In genomic region chr1:247448107-247448778, GRCh38 we compare ENCODE assay signal across 8 cellular contexts. TPM values are rescaled to one million over a fixed set of nuclear protein-coding genes. Genes with fewer than 3 reads are reported as not detected.
DNase-seq lines count a peak whose midpoint lies in the region; ATAC-seq, FAIRE-seq and TF ChIP-seq lines count a peak whose summit lies in the region.

No MANE protein-coding gene starts in this region.

- peak overlapping the region; percentile 11 to 38 for H3K9ac ChIP-seq in kidney (ENCODE audit: low read length in 2 of 2)

- intact Hi-C loops in activated CD4-positive, alpha-beta T cell treated with anti-CD3 and anti-CD28 coated beads, Interleukin-2, amount 10 ng/mL, durations not matched to agents 24 days and 14 days (cut with micrococcal nuclease): no loop called here
- intact Hi-C loops in Panc1 (cut with micrococcal nuclease; ENCODE audit: unreplicated experiment) (no loop called here), kidney (cut with DNase I) (no loop called here)

- no peak for FAIRE-seq in kidney (lab: Jason Lieb, UNC)
- no peak for FAIRE-seq in small intestine (lab: Jason Lieb, UNC)

- peak; percentile 24 for DNase-seq in activated CD4-positive, alpha-beta T cell treated with anti-CD3 and anti-CD28 coated beads, Interleukin-2, amount 50 U/mL, for 1 hour
- DNase-seq in activated CD4-positive, alpha-beta T cell treated with anti-CD3 and anti-CD28 coated beads, Interleukin-2, amount 10 ng/mL, durations not matched to agents 24 days and 14 days: no peak
- peak; percentile 24 for DNase-seq in Panc1 (ENCODE audit: low read depth, low spot score)
- DNase-seq in choroid plexus epithelial cell (ENCODE audit: low read depth): peak; percentile 67
- peak; percentile 85 for DNase-seq in kidney
- DNase-seq in small intestine: peak; percentile 47
- no peak for DNase-seq in RPMI8226

- ATAC-seq in Panc1 (peak; percentile 95), GM19328 (IDR thresholded peaks at IDR 0.05; ENCODE audit: unreplicated experiment) (no peak)

- no peaks in the 10 kb centered on the region for H3K4me1 ChIP-seq in Panc1 (ENCODE audit: control insufficient read depth, insufficient read depth, low read length)
- no peaks in the 10 kb centered on the region for H3K4me1 ChIP-seq in kidney (ENCODE audit: control insufficient read depth in 1 of 2, insufficient read depth in 1 of 2, low read depth in 1 of 2, low read length in 2 of 2)
- no peaks in the 10 kb centered on the region for H3K4me1 ChIP-seq in small intestine (ENCODE audit: control insufficient read depth in 2 of 2, insufficient read depth in 1 of 2, low read depth in 1 of 2, low read length in 1 of 2)

- peak overlapping the region; percentile 45 to 60 for H3K4me3 ChIP-seq in Panc1 (ENCODE audit: low read depth in 2 of 2, low read length in 2 of 2)
- peak overlapping the region; percentile 61 for H3K4me3 ChIP-seq in choroid plexus epithelial cell (ENCODE audit: low read depth, low read length)
- peak overlapping the region; percentile 61 to 67 for H3K4me3 ChIP-seq in kidney (ENCODE audit: low read length in 2 of 2)
- peak overlapping the region in 1 of 2 donors; percentile 14 for H3K4me3 ChIP-seq in small intestine (ENCODE audit: low read depth in 1 of 2, low read length in 2 of 2)

- no peak for TF ChIP-seq CTCF in Panc1 (IDR thresholded peaks at IDR 0.05)
- peak; percentile 26 for TF ChIP-seq CTCF in choroid plexus epithelial cell (conservative IDR thresholded peaks at IDR 0.05; ENCODE audit: low read depth, low read length)
- no peak for TF ChIP-seq CTCF in kidney (IDR thresholded peaks at IDR 0.05; ENCODE audit: borderline replicate concordance, extremely low read depth, insufficient read depth)

- POLR2A ChIA-PET in Panc1 (lab: Charles Lee): interaction anchor here (1.1 kb wide), 1 partner anchor 54 kb away, joined by 4 read pairs; no protein-coding TSS in a partner anchor

- H3K9me3 ChIP-seq in Panc1 (ENCODE audit: control insufficient read depth, insufficient read depth, low read depth, low read length) (no peaks in the 10 kb centered on the region), kidney (ENCODE audit: control insufficient read depth in 1 of 2, low read length in 2 of 2) (peaks cover 3 to 5% of the 10 kb centered on the region in 2 donors), small intestine (ENCODE audit: control insufficient read depth, low read depth) (no peaks in the 10 kb centered on the region)

- H3K36me3 Mint-ChIP-seq in activated CD4-positive, alpha-beta T cell treated with anti-CD3 and anti-CD28 coated beads, Interleukin-2, amount 10 ng/mL, durations not matched to agents 24 days and 14 days (ENCODE audit: low read depth): no peaks in the 10 kb centered on the region

- H3K36me3 ChIP-seq in Panc1 (ENCODE audit: control insufficient read depth, insufficient read depth, low read length): no peaks in the 10 kb centered on the region
- H3K36me3 ChIP-seq in kidney (ENCODE audit: control insufficient read depth in 1 of 2, insufficient read depth in 2 of 2, low read length in 2 of 2): no peaks in the 10 kb centered on the region
- no peaks in the 10 kb centered on the region for H3K36me3 ChIP-seq in small intestine (ENCODE audit: control insufficient read depth in 2 of 2, insufficient read depth in 2 of 2, low read length in 2 of 2)

- CTCF ChIA-PET in Panc1 (lab: Charles Lee): interaction anchor here (0.6 to 0.7 kb wide), 2 partner anchors 13 to 15 kb away, joined by 6 to 9 read pairs; no protein-coding TSS in a partner anchor

- WGBS in small intestine, 3 donors: 7 to 23% (median 18%) methylated on average over 31 of the region's 31 CpGs

- H3K4me1 Mint-ChIP-seq in activated CD4-positive, alpha-beta T cell treated with anti-CD3 and anti-CD28 coated beads, Interleukin-2, amount 10 ng/mL, durations not matched to agents 24 days and 14 days: no peaks in the 10 kb centered on the region

- no peaks in the 10 kb centered on the region for H3K9me3 Mint-ChIP-seq in activated CD4-positive, alpha-beta T cell treated with anti-CD3 and anti-CD28 coated beads, Interleukin-2, amount 10 ng/mL, durations not matched to agents 24 days and 14 days

- peaks cover 7% of the 10 kb centered on the region for H3K27me3 ChIP-seq in Panc1 (ENCODE audit: control insufficient read depth, insufficient read depth, low read length)
- no peaks in the 10 kb centered on the region for H3K27me3 ChIP-seq in small intestine (ENCODE audit: control insufficient read depth in 2 of 2, insufficient read depth in 2 of 2, low read length in 2 of 2)

- H3K27ac Mint-ChIP-seq in activated CD4-positive, alpha-beta T cell treated with anti-CD3 and anti-CD28 coated beads, Interleukin-2, amount 10 ng/mL, durations not matched to agents 24 days and 14 days: no peak overlapping the region

- no peaks in the 10 kb centered on the region for H3K27me3 Mint-ChIP-seq in activated CD4-positive, alpha-beta T cell treated with anti-CD3 and anti-CD28 coated beads, Interleukin-2, amount 10 ng/mL, durations not matched to agents 24 days and 14 days

- no peak overlapping the region for H3K4me3 Mint-ChIP-seq in activated CD4-positive, alpha-beta T cell treated with anti-CD3 and anti-CD28 coated beads, Interleukin-2, amount 10 ng/mL, durations not matched to agents 24 days and 14 days

- in situ Hi-C loops in Panc1 (cut with HindIII; ENCODE audit: low pct_unique_long_range_greater_than_20kb, low sequenced_read_pairs): no loop called here

- H3K27ac ChIP-seq in Panc1 (ENCODE audit: low read length) (peak overlapping the region; percentile 86), kidney (ENCODE audit: low read depth in 2 of 2, low read length in 2 of 2) (peak overlapping the region in 1 of 2 donors; percentile 20), small intestine (ENCODE audit: low read depth in 1 of 2, low read length in 1 of 2) (peak overlapping the region in 1 of 2 donors; percentile 40)

- BruUV-seq in Panc1 (replicated peaks; lab: Mats Ljungman, UMichigan): no TSS peak

RNA-seq across cellular contexts. Expression of gene OR2B11, which starts 9.7 kb away (rescaled TPM):
- total RNA-seq in activated CD4-positive, alpha-beta T cell treated with anti-CD3 and anti-CD28 coated beads, Interleukin-2, amount 10 ng/mL, durations not matched to agents 24 days and 14 days: not detected in 2 replicates
- total RNA-seq in Panc1 (2021; ENCODE audit: unreplicated experiment): not detected
- not detected for polyA plus RNA-seq in Panc1 (2012; ENCODE audit: insufficient read length)
- not detected for total RNA-seq in kidney
- polyA plus RNA-seq in kidney (ENCODE audit: insufficient read depth, low read depth, low replicate concordance): not detected
- polyA plus RNA-seq in small intestine: not detected

RNA-seq across cellular contexts. Expression of gene NLRP3, which starts 32.3 kb away (rescaled TPM):
- 0.14 and 0.16 TPM in 2 replicates for total RNA-seq in activated CD4-positive, alpha-beta T cell treated with anti-CD3 and anti-CD28 coated beads, Interleukin-2, amount 10 ng/mL, durations not matched to agents 24 days and 14 days
- total RNA-seq in Panc1 (2021; ENCODE audit: unreplicated experiment): 0.33 TPM
- polyA plus RNA-seq in Panc1 (2012; ENCODE audit: insufficient read length): 0.11 TPM
- 4.0 TPM for total RNA-seq in kidney
- not detected for polyA plus RNA-seq in kidney (ENCODE audit: insufficient read depth, low read depth, low replicate concordance)
- polyA plus RNA-seq in small intestine: under 1 TPM in 2 of 3 donors, not detected in 1; 0.81 to 0.94 TPM

Comparison
In these comparisons a context has a peak if more than half of its experiments do, and no peak if none do; other contexts are left out.
1. DNase-seq: peak in activated CD4-positive, alpha-beta T cell treated with anti-CD3 and anti-CD28 coated beads, Interleukin-2, amount 50 U/mL, for 1 hour (single experiment), Panc1 (single experiment), choroid plexus epithelial cell (single experiment), kidney (single experiment) and small intestine (single experiment); none in activated CD4-positive, alpha-beta T cell treated with anti-CD3 and anti-CD28 coated beads, Interleukin-2, amount 10 ng/mL, durations not matched to agents 24 days and 14 days (single experiment) and RPMI8226 (single experiment).